Comparison of ENCODE assay signal across 8 cellular contexts in genomic region chr7:151082151-151083070, GRCh38. TPM values are rescaled to one million over a fixed set of nuclear protein-coding genes. Genes with fewer than 3 reads are reported as not detected.
DNase-seq lines count a peak whose midpoint lies in the region.

No MANE protein-coding gene starts in this region.

- no peaks in the 10 kb centered on the region for H3K9me3 Mint-ChIP-seq in activated naive CD8-positive, alpha-beta T cell treated with anti-CD3 and anti-CD28 coated beads for 36 hours

- peaks cover 34% of the 10 kb centered on the region for H3K4me1 Mint-ChIP-seq in activated naive CD8-positive, alpha-beta T cell treated with anti-CD3 and anti-CD28 coated beads for 36 hours

- peak overlapping the region; percentile 91 for H3K27ac Mint-ChIP-seq in activated naive CD8-positive, alpha-beta T cell treated with anti-CD3 and anti-CD28 coated beads for 36 hours

- H3K36me3 Mint-ChIP-seq in activated naive CD8-positive, alpha-beta T cell treated with anti-CD3 and anti-CD28 coated beads for 36 hours = peaks cover 10% of the 10 kb centered on the region

- peak overlapping the region; percentile 92 for H3K27ac ChIP-seq in substantia nigra (ENCODE audit: low read depth, low read length, poor library complexity, severe bottlenecking)

- DNase-seq in NCI-H748 (lab: John Stamatoyannopoulos, UW; ENCODE audit: unreplicated experiment) = peak; percentile 45
- no peak for DNase-seq in NCI-H748 treated with DMSO at 0.1 percent for 48 hours (lab: John Stamatoyannopoulos, UW)
- DNase-seq in activated naive CD8-positive, alpha-beta T cell treated with anti-CD3 and anti-CD28 coated beads for 36 hours = no peak
- DNase-seq in islet precursor cell = peak; percentile 46
- DNase-seq in substantia nigra (lab: John Stamatoyannopoulos, UW) = no peak
- DNase-seq in NCI-H2171 (lab: John Stamatoyannopoulos, UW) = no peak
- no peak for DNase-seq in medulla oblongata (ENCODE audit: extremely low spot score)
- DNase-seq in NCI-H524 (lab: John Stamatoyannopoulos, UW) = no peak

- H3K4me3 Mint-ChIP-seq in activated naive CD8-positive, alpha-beta T cell treated with anti-CD3 and anti-CD28 coated beads for 36 hours = peak overlapping the region; percentile 99

- peaks cover 17% of the 10 kb centered on the region for H3K27me3 Mint-ChIP-seq in activated naive CD8-positive, alpha-beta T cell treated with anti-CD3 and anti-CD28 coated beads for 36 hours

RNA-seq across cellular contexts. Expression of gene TMUB1, which starts 0.9 kb away (rescaled TPM):
- 10 to 100 TPM; 59.2 to 59.3 TPM for total RNA-seq in activated naive CD8-positive, alpha-beta T cell treated with anti-CD3 and anti-CD28 coated beads for 36 hours

RNA-seq across cellular contexts. Expression of gene FASTK, which starts 1.8 kb away (rescaled TPM):
- total RNA-seq in activated naive CD8-positive, alpha-beta T cell treated with anti-CD3 and anti-CD28 coated beads for 36 hours = 10 to 100 TPM; 65.9 to 68.7 TPM

RNA-seq across cellular contexts. Expression of gene AGAP3, which starts 3.9 kb away (rescaled TPM):
- total RNA-seq in activated naive CD8-positive, alpha-beta T cell treated with anti-CD3 and anti-CD28 coated beads for 36 hours = 10 to 100 TPM; 24.8 to 25.3 TPM

RNA-seq across cellular contexts. Expression of gene SLC4A2, which starts 23.0 kb away (rescaled TPM):
- 10 to 100 TPM; 66.5 to 69.1 TPM for total RNA-seq in activated naive CD8-positive, alpha-beta T cell treated with anti-CD3 and anti-CD28 coated beads for 36 hours

RNA-seq across cellular contexts. Expression of gene CDK5, which starts 24.7 kb away (rescaled TPM):
- 10 to 100 TPM; 13.3 to 16.0 TPM for total RNA-seq in activated naive CD8-positive, alpha-beta T cell treated with anti-CD3 and anti-CD28 coated beads for 36 hours

Comparison
In these comparisons a context has a peak if more than half of its experiments do, and no peak if none do; other contexts are left out.
1. DNase-seq: peak in NCI-H748 (single experiment) and islet precursor cell (single experiment); none in NCI-H748 treated with DMSO at 0.1 percent for 48 hours (single experiment), activated naive CD8-positive, alpha-beta T cell treated with anti-CD3 and anti-CD28 coated beads for 36 hours (single experiment), substantia nigra (0 of 49), NCI-H2171 (single experiment), medulla oblongata (single experiment) and NCI-H524 (0 of 2).